In the genomic region with DNA sequence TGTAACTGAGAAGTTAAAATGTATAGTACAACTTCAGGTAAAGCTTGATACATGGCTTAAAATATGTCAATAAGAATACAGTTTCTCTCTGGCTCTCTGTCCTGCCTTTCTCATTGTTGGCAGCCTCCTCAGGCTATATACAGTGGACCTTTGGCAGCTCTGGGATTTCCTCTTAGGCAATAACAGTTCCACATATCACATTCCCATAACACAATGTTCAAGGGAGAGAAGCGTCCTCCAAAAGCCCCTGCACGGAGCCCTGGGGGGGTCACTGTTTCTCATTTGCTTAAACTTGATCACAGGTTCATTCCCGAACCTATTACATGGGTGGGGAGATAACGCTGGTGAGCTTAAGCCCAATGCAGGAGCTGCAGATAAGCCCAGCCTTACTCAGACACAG, we compare ENCODE assay signal across 15 cellular contexts. TPM values are rescaled to one million over a fixed set of nuclear protein-coding genes. Genes with fewer than 3 reads are reported as not detected.
"Had no signal": no experiment of that assay in that cellular context is flagged by ENCODE, and none has a peak within 500 bp of the region (broad histone marks: within the 10 kb centered on the region; RNA-seq: fewer than 3 reads in every experiment).

No MANE protein-coding gene starts in this region.

- H3K36me3 ChIP-seq: esophagus muscularis mucosa, neural progenitor cell, ovary, tibial nerve had no signal

- H3K4me1 ChIP-seq: breast epithelium, tibial nerve had no signal

- H3K27ac ChIP-seq: breast epithelium, esophagus muscularis mucosa, neural progenitor cell, ovary, tibial nerve had no signal

- H3K27me3 ChIP-seq: breast epithelium, esophagus muscularis mucosa, neural progenitor cell, ovary, tibial nerve had no signal

- H3K9ac ChIP-seq: neural progenitor cell had no signal

- H3K9me3 ChIP-seq: breast epithelium, esophagus muscularis mucosa, ovary, tibial nerve had no signal

- H3K4me3 ChIP-seq: breast epithelium, esophagus muscularis mucosa, neural progenitor cell, ovary, tibial nerve had no signal

- H3K4me2 ChIP-seq: neural progenitor cell had no signal

- DNase-seq: activated CD4-positive, alpha-beta T cell treated with anti-CD3 and anti-CD28 coated beads for 1 hour; activated CD4-positive, alpha-beta T cell treated with anti-CD3 and anti-CD28 coated beads, Interleukin-2, amount 50 U/mL, for 48 hours; activated CD8-positive, alpha-beta memory T cell treated with anti-CD3 and anti-CD28 coated beads, Interleukin-2, amount 10 ng/mL, durations not matched to agents 7 days and 5 days; activated effector memory CD4-positive, alpha-beta T cell treated with Interleukin-2 at 50 U/mL for 16 hours; activated T-cell treated with anti-CD3 and anti-CD28 coated beads, Interleukin-2, amount 50 U/mL, for 24 hours; anterior cingulate cortex; hypothalamus; ovary; stimulated activated CD4-positive, alpha-beta T cell treated with anti-CD3 and anti-CD28 coated beads, Interleukin-2, amount 100 ng/mL, for 24 hours; stimulated activated naive B cell treated with anti-CD40 and anti-IgM and Interleukin-4, amounts not matched to agents 10 μg/mL and 1 μg/mL and 100 μg/mL, for 72 hours; T-helper 2 cell had no signal

- ATAC-seq: activated CD8-positive, alpha-beta memory T cell treated with anti-CD3 and anti-CD28 coated beads, Interleukin-2, amount 10 ng/mL, durations not matched to agents 7 days and 5 days; stimulated activated naive B cell treated with anti-CD40 and anti-IgM and Interleukin-4, amounts not matched to agents 10 μg/mL and 1 μg/mL and 100 μg/mL, for 72 hours had no signal

- H2AFZ ChIP-seq: neural progenitor cell had no signal

RNA-seq across cellular contexts. Expression of a gene that starts 4.4 kb away (rescaled TPM):
- total RNA-seq: activated CD8-positive, alpha-beta memory T cell treated with anti-CD3 and anti-CD28 coated beads, Interleukin-2, amount 10 ng/mL, durations not matched to agents 7 days and 5 days had no signal
